ENCODE assay signal across 21 cellular contexts in genomic region chr7:49866910-49867309, GRCh38.
"Had no signal": no experiment of that assay in that cellular context is flagged by ENCODE, and none has a peak within 500 bp of the region (broad histone marks: within the 10 kb centered on the region; RNA-seq: fewer than 3 reads in every experiment).

No MANE protein-coding gene starts in this region.

- H3K4me2 ChIP-seq: smooth muscle cell had no signal

- H3K4me1 ChIP-seq: esophagus muscularis mucosa, parathyroid adenoma, stomach, testis had no signal

- H3K4me3 Mint-ChIP-seq: activated naive CD4-positive, alpha-beta T cell treated with anti-CD3 and anti-CD28 coated beads, Interleukin-2, amount 10 ng/mL, durations not matched to agents 7 days and 5 days; activated naive CD8-positive, alpha-beta T cell treated with anti-CD3 and anti-CD28 coated beads, Interleukin-2, amount 50 U/mL, for 24 hours; activated T-cell treated with anti-CD3 and anti-CD28 coated beads, Interleukin-2, amount 50 U/mL, for 4 hours; central memory CD8-positive, alpha-beta T cell; natural killer cell; stimulated activated effector memory CD8-positive, alpha-beta T cell treated with anti-CD3 and anti-CD28 coated beads, Interleukin-12 subunit alpha, Interleukin-12 subunit beta, amount 100 ng/mL, for 72 hours; type B pancreatic cell had no signal

- H3K9me3 Mint-ChIP-seq: activated naive CD4-positive, alpha-beta T cell treated with anti-CD3 and anti-CD28 coated beads, Interleukin-2, amount 10 ng/mL, durations not matched to agents 7 days and 5 days; activated naive CD8-positive, alpha-beta T cell treated with anti-CD3 and anti-CD28 coated beads, Interleukin-2, amount 50 U/mL, for 24 hours; activated T-cell treated with anti-CD3 and anti-CD28 coated beads, Interleukin-2, amount 50 U/mL, for 4 hours; central memory CD8-positive, alpha-beta T cell; stimulated activated effector memory CD8-positive, alpha-beta T cell treated with anti-CD3 and anti-CD28 coated beads, Interleukin-12 subunit alpha, Interleukin-12 subunit beta, amount 100 ng/mL, for 72 hours; type B pancreatic cell had no signal

- H3K9ac ChIP-seq: parathyroid adenoma had no signal

- H3K27ac ChIP-seq: brain microvascular endothelial cell, esophagus muscularis mucosa, neutrophil, parathyroid adenoma, stomach, testis had no signal

- H3K27me3 ChIP-seq: brain microvascular endothelial cell, esophagus muscularis mucosa, neutrophil, stomach, testis had no signal

- H3K4me1 Mint-ChIP-seq: activated naive CD4-positive, alpha-beta T cell treated with anti-CD3 and anti-CD28 coated beads, Interleukin-2, amount 10 ng/mL, durations not matched to agents 7 days and 5 days; activated naive CD8-positive, alpha-beta T cell treated with anti-CD3 and anti-CD28 coated beads, Interleukin-2, amount 50 U/mL, for 24 hours; central memory CD8-positive, alpha-beta T cell; natural killer cell; stimulated activated effector memory CD8-positive, alpha-beta T cell treated with anti-CD3 and anti-CD28 coated beads, Interleukin-12 subunit alpha, Interleukin-12 subunit beta, amount 100 ng/mL, for 72 hours had no signal

- H3K9me3 ChIP-seq: neutrophil, stomach, testis had no signal

- H2AFZ ChIP-seq: parathyroid adenoma had no signal

- H3K27ac Mint-ChIP-seq: activated naive CD4-positive, alpha-beta T cell treated with anti-CD3 and anti-CD28 coated beads, Interleukin-2, amount 10 ng/mL, durations not matched to agents 7 days and 5 days; activated naive CD8-positive, alpha-beta T cell treated with anti-CD3 and anti-CD28 coated beads, Interleukin-2, amount 50 U/mL, for 24 hours; natural killer cell; stimulated activated effector memory CD8-positive, alpha-beta T cell treated with anti-CD3 and anti-CD28 coated beads, Interleukin-12 subunit alpha, Interleukin-12 subunit beta, amount 100 ng/mL, for 72 hours; type B pancreatic cell had no signal

- DNase-seq: activated CD4-positive, alpha-beta T cell treated with anti-CD3 and anti-CD28 coated beads, Interleukin-2, amount 50 U/mL, for 1 hour; activated CD4-positive, CD25-positive, alpha-beta regulatory T cell treated with anti-CD3 and anti-CD28 coated beads, Interleukin-2, amount 50 U/mL, for 72 hours; activated CD8-positive, alpha-beta memory T cell treated with anti-CD3 and anti-CD28 coated beads, Interleukin-2, amount 50 U/mL, for 4 hours; activated naive CD4-positive, alpha-beta T cell treated with anti-CD3 and anti-CD28 coated beads, Interleukin-2, amount 10 ng/mL, durations not matched to agents 7 days and 5 days; activated naive CD8-positive, alpha-beta T cell treated with anti-CD3 and anti-CD28 coated beads, Interleukin-2, amount 50 U/mL, for 24 hours; activated T-cell treated with anti-CD3 and anti-CD28 coated beads, Interleukin-2, amount 50 U/mL, for 4 hours; aorta; brain microvascular endothelial cell; effector CD8-positive, alpha-beta T cell; natural killer cell; stimulated activated CD4-positive, alpha-beta T cell treated with anti-CD3 and anti-CD28 coated beads, Interleukin-4, amount 100 ng/mL, for 24 hours; stomach; testis had no signal

- H3K27me3 Mint-ChIP-seq: type B pancreatic cell had no signal

- H3K36me3 Mint-ChIP-seq: activated naive CD4-positive, alpha-beta T cell treated with anti-CD3 and anti-CD28 coated beads, Interleukin-2, amount 10 ng/mL, durations not matched to agents 7 days and 5 days; natural killer cell; stimulated activated effector memory CD8-positive, alpha-beta T cell treated with anti-CD3 and anti-CD28 coated beads, Interleukin-12 subunit alpha, Interleukin-12 subunit beta, amount 100 ng/mL, for 72 hours; type B pancreatic cell had no signal

- H3K79me2 ChIP-seq: parathyroid adenoma had no signal

- H3K36me3 ChIP-seq: brain microvascular endothelial cell, esophagus muscularis mucosa, neutrophil, stomach had no signal

- ATAC-seq: activated naive CD8-positive, alpha-beta T cell treated with anti-CD3 and anti-CD28 coated beads, Interleukin-2, amount 50 U/mL, for 24 hours; activated T-cell treated with anti-CD3 and anti-CD28 coated beads, Interleukin-2, amount 50 U/mL, for 4 hours; natural killer cell; sciatic nerve; stimulated activated effector memory CD8-positive, alpha-beta T cell treated with anti-CD3 and anti-CD28 coated beads, Interleukin-12 subunit alpha, Interleukin-12 subunit beta, amount 100 ng/mL, for 72 hours had no signal

- H3K4me3 ChIP-seq: esophagus muscularis mucosa, smooth muscle cell, stomach, testis had no signal
